Comparison of ENCODE assay signal across 20 cellular contexts in the genomic region with DNA sequence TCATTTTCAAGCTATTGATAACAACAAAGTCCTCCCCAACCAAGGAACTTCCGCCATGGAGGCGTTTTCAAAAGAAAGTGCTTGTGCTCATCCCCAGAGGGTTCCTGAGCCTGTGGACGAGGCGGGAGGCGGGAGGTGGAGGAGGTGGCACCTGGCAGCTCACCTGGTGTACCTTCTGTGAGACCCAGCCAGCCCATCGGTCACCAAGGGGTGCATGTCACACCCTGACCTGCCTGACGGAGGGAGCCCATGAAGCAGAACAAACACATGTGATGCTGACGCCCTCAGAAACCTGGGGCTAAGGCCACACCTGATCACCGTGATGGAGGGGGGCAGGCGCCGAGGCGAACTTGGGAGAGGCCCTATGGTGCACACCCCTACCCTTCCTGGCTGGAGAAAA.
DNase-seq lines count a peak whose midpoint lies in the region; ATAC-seq and TF ChIP-seq lines count a peak whose summit lies in the region.
"Had no signal": no experiment of that assay in that cellular context is flagged by ENCODE, and none has a peak within 500 bp of the region (broad histone marks: within the 10 kb centered on the region; RNA-seq: fewer than 3 reads in every experiment).

No MANE protein-coding gene starts in this region.

- H3K27me3 ChIP-seq in right atrium auricular region = no peaks in the 10 kb centered on the region

- TF ChIP-seq CTCF in right atrium auricular region (IDR thresholded peaks at IDR 0.05) = no peak
- TF ChIP-seq CTCF in chondrocyte (IDR thresholded peaks at IDR 0.05) = no peak

- no peaks in the 10 kb centered on the region for H3K36me3 ChIP-seq in right atrium auricular region
- H3K36me3 ChIP-seq: SJCRH30 had no signal

- peaks cover 8% of the 10 kb centered on the region for H3K27me3 Mint-ChIP-seq in chondrocyte (ENCODE audit: low read depth)
- H3K27me3 Mint-ChIP-seq in stimulated activated naive B cell treated with anti-CD40 and anti-IgM and Interleukin-4, amounts not matched to agents 10 μg/mL and 1 μg/mL and 100 μg/mL, for 72 hours = peaks cover 0 to 3% of the 10 kb centered on the region in 2 donors

- no peak overlapping the region for H3K4me3 ChIP-seq in right atrium auricular region
- H3K4me3 ChIP-seq: GM23248, PC-9, SJCRH30 had no signal

- H3K36me3 Mint-ChIP-seq in chondrocyte (ENCODE audit: low read depth) = no peaks in the 10 kb centered on the region
- no peaks in the 10 kb centered on the region for H3K36me3 Mint-ChIP-seq in stimulated activated naive B cell treated with anti-CD40 and anti-IgM and Interleukin-4, amounts not matched to agents 10 μg/mL and 1 μg/mL and 100 μg/mL, for 72 hours

- no peaks in the 10 kb centered on the region for H3K4me1 Mint-ChIP-seq in chondrocyte (ENCODE audit: low read depth)
- no peaks in the 10 kb centered on the region for H3K4me1 Mint-ChIP-seq in stimulated activated naive B cell treated with anti-CD40 and anti-IgM and Interleukin-4, amounts not matched to agents 10 μg/mL and 1 μg/mL and 100 μg/mL, for 72 hours

- ATAC-seq in Right ventricle myocardium superior (ENCODE audit: poor library complexity) = no peak
- no peak for ATAC-seq in stimulated activated naive B cell treated with anti-CD40 and anti-IgM and Interleukin-4, amounts not matched to agents 10 μg/mL and 1 μg/mL and 100 μg/mL, for 72 hours (replicated peaks)
- ATAC-seq: HCT116 had no signal

- no peaks in the 10 kb centered on the region for H3K9me3 Mint-ChIP-seq in chondrocyte (ENCODE audit: low read depth)
- peaks cover 0 to 3% of the 10 kb centered on the region in 2 donors for H3K9me3 Mint-ChIP-seq in stimulated activated naive B cell treated with anti-CD40 and anti-IgM and Interleukin-4, amounts not matched to agents 10 μg/mL and 1 μg/mL and 100 μg/mL, for 72 hours
- H3K9me3 Mint-ChIP-seq: T-helper 1 cell treated with Interleukin-12 subunit alpha and Interleukin-12 subunit beta and Interleukin-4 antibody, amounts not matched to agents 30 μg/mL and 1 μg/mL, for 36 hours had no signal

- no peaks in the 10 kb centered on the region for H3K9me3 ChIP-seq in right atrium auricular region
- H3K9me3 ChIP-seq: SJCRH30 had no signal

- intact Hi-C loops in Right ventricle myocardium superior (cut with DNase I) = no loop called here

- no peaks in the 10 kb centered on the region for H3K4me1 ChIP-seq in right atrium auricular region
- H3K4me1 ChIP-seq: SJCRH30 had no signal

- DNase-seq in Right ventricle myocardium superior (peak; percentile 29), right atrium auricular region (ENCODE audit: low spot score) (no peak), NCI-H2107 (lab: John Stamatoyannopoulos, UW) (peak; percentile 61), chondrocyte (ENCODE audit: low spot score) (peak; percentile 83), EL (no peak), SKM-1 treated with dmso at 0.1 percent for 144 hours (lab: John Stamatoyannopoulos, UW; ENCODE audit: unreplicated experiment) (no peak)
- no peak for DNase-seq in stimulated activated naive B cell treated with anti-CD40 and anti-IgM and Interleukin-4, amounts not matched to agents 10 μg/mL and 1 μg/mL and 100 μg/mL, for 72 hours
- DNase-seq: DMS 273 treated with DMSO at 0.1 percent for 48 hours, GF-D8, GM23248, MM.1S, NCI-H1092, NCI-H1694 treated with DMSO at 0.1 percent for 48 hours, NCI-H524, PC-9, SJCRH30 had no signal

- no peak overlapping the region for H3K27ac ChIP-seq in right atrium auricular region
- H3K27ac ChIP-seq: C4-2B, GM23248, PC-9, RWPE1, SJCRH30 had no signal

- H3K4me3 Mint-ChIP-seq in chondrocyte (ENCODE audit: unreplicated experiment) = no peak overlapping the region
- H3K4me3 Mint-ChIP-seq in stimulated activated naive B cell treated with anti-CD40 and anti-IgM and Interleukin-4, amounts not matched to agents 10 μg/mL and 1 μg/mL and 100 μg/mL, for 72 hours = no peak overlapping the region
- H3K4me3 Mint-ChIP-seq: T-helper 1 cell treated with Interleukin-12 subunit alpha and Interleukin-12 subunit beta and Interleukin-4 antibody, amounts not matched to agents 30 μg/mL and 1 μg/mL, for 36 hours had no signal

- H3K27ac Mint-ChIP-seq in chondrocyte (ENCODE audit: unreplicated experiment) = no peak overlapping the region
- H3K27ac Mint-ChIP-seq in stimulated activated naive B cell treated with anti-CD40 and anti-IgM and Interleukin-4, amounts not matched to agents 10 μg/mL and 1 μg/mL and 100 μg/mL, for 72 hours = no peak overlapping the region
- H3K27ac Mint-ChIP-seq: T-helper 1 cell treated with Interleukin-12 subunit alpha and Interleukin-12 subunit beta and Interleukin-4 antibody, amounts not matched to agents 30 μg/mL and 1 μg/mL, for 36 hours had no signal

Comparison
In these comparisons a context has a peak if more than half of its experiments do, and no peak if none do; other contexts are left out.
1. DNase-seq: peak in Right ventricle myocardium superior (single experiment), NCI-H2107 (single experiment) and chondrocyte (single experiment); none in right atrium auricular region (single experiment), EL (single experiment), stimulated activated naive B cell treated with anti-CD40 and anti-IgM and Interleukin-4, amounts not matched to agents 10 μg/mL and 1 μg/mL and 100 μg/mL, for 72 hours (single experiment) and SKM-1 treated with dmso at 0.1 percent for 144 hours (single experiment).